Comparison of ENCODE assay signal across 8 cellular contexts in genomic region chrX:48576108-48576507, GRCh38. TPM values are rescaled to one million over a fixed set of nuclear protein-coding genes. Genes with fewer than 3 reads are reported as not detected.
DNase-seq lines count a peak whose midpoint lies in the region; ATAC-seq, FAIRE-seq and TF ChIP-seq lines count a peak whose summit lies in the region.

No MANE protein-coding gene starts in this region.

- peak overlapping the region in 1 of 2 donors; percentile 98 for H3K27ac Mint-ChIP-seq in effector memory CD8-positive, alpha-beta T cell

- peaks cover 8 to 14% of the 10 kb centered on the region in 2 donors for H3K4me1 Mint-ChIP-seq in effector memory CD8-positive, alpha-beta T cell (ENCODE audit: low read depth in 2 of 2)

- H4K20me1 ChIP-seq in DOHH2 (ENCODE audit: control insufficient read depth, insufficient read depth, low read depth, low read length) (peaks cover 11% of the 10 kb centered on the region; the same call in 1 of the 2 replicates), OCI-LY1 (ENCODE audit: insufficient read depth, low read length) (no peaks in the 10 kb centered on the region)

- H3K4me3 ChIP-seq in DOHH2 (ENCODE audit: low read length) (peak overlapping the region; percentile 93), OCI-LY1 (ENCODE audit: low read depth, low read length, poor library complexity, severe bottlenecking) (peak overlapping the region; percentile 85), pancreas (peak overlapping the region in 3 of 4 donors; percentile 52 to 60 (median 59))

- peaks cover 25% of the 10 kb centered on the region for H3K79me2 ChIP-seq in DOHH2 (ENCODE audit: control insufficient read depth, low read length)
- peaks cover 4% of the 10 kb centered on the region; the same call in 1 of the 2 replicates for H3K79me2 ChIP-seq in OCI-LY1 (ENCODE audit: insufficient read depth, low read length)

- H3K4me2 ChIP-seq in DOHH2 (ENCODE audit: low read length) (peak overlapping the region; percentile 92), OCI-LY1 (ENCODE audit: low read length) (peak overlapping the region; percentile 97)

- TF ChIP-seq CTCF in DOHH2 (IDR thresholded peaks at IDR 0.05; ENCODE audit: low read depth, low read length, poor library complexity, severe bottlenecking): no peak
- TF ChIP-seq CTCF in OCI-LY1 (IDR thresholded peaks at IDR 0.05; ENCODE audit: low read length): no peak
- no peak for TF ChIP-seq CTCF in pancreas (IDR thresholded peaks at IDR 0.05)

- H3K9ac ChIP-seq in OCI-LY1 (ENCODE audit: low read length): peak overlapping the region; percentile 92; the same call in 1 of the 2 replicates

- H3F3A ChIP-seq in DOHH2 (ENCODE audit: control insufficient read depth, insufficient read depth) (peaks cover 50% of the 10 kb centered on the region), OCI-LY1 (ENCODE audit: insufficient read depth, low read length) (peaks cover 5% of the 10 kb centered on the region)

- DNase-seq in effector memory CD8-positive, alpha-beta T cell: no peak
- DNase-seq in pancreas (no peak), nucleus accumbens (lab: John Stamatoyannopoulos, UW) (no peak), NCI-H226 (no peak), Ammon's horn (ENCODE audit: low spot score) (no peak)

- H3K27me3 ChIP-seq in DOHH2 (ENCODE audit: control insufficient read depth, low read length) (no peaks in the 10 kb centered on the region), OCI-LY1 (ENCODE audit: insufficient read depth, low read length) (no peaks in the 10 kb centered on the region), pancreas (no peaks in the 10 kb centered on the region)

- H3K9me2 ChIP-seq in DOHH2 (replicated peaks; ENCODE audit: control insufficient read depth, low read length) (no peaks in the 10 kb centered on the region), OCI-LY1 (ENCODE audit: low read depth, low read length) (no peaks in the 10 kb centered on the region)

- H3K9me3 Mint-ChIP-seq in effector memory CD8-positive, alpha-beta T cell: no peaks in the 10 kb centered on the region

- no peak overlapping the region for H3K27ac ChIP-seq in DOHH2 (ENCODE audit: low read depth, low read length)
- H3K27ac ChIP-seq in OCI-LY1 (ENCODE audit: low read depth, low read length, poor library complexity, severe bottlenecking): no peak overlapping the region
- no peak overlapping the region for H3K27ac ChIP-seq in pancreas

- no peak for FAIRE-seq in pancreas (lab: Jason Lieb, UNC)

- H3K36me3 ChIP-seq in DOHH2 (ENCODE audit: control insufficient read depth, low read length) (peaks cover 49% of the 10 kb centered on the region), OCI-LY1 (ENCODE audit: insufficient read depth, low read length) (peaks cover 53% of the 10 kb centered on the region), pancreas (peaks cover 0 to 22% (median 10%) of the 10 kb centered on the region in 3 donors)

- ATAC-seq in effector memory CD8-positive, alpha-beta T cell (replicated peaks): no peak
- ATAC-seq in pancreas (no peak), GM18858 (IDR thresholded peaks at IDR 0.05; ENCODE audit: unreplicated experiment) (no peak)

- peaks cover 65% of the 10 kb centered on the region for H3K36me3 Mint-ChIP-seq in effector memory CD8-positive, alpha-beta T cell (ENCODE audit: insufficient read depth)

- H3K4me1 ChIP-seq in DOHH2 (ENCODE audit: control insufficient read depth, low read length) (peaks cover 27% of the 10 kb centered on the region), OCI-LY1 (ENCODE audit: insufficient read depth, low read length, severe bottlenecking) (peaks cover 33% of the 10 kb centered on the region), pancreas (peaks cover 0 to 13% (median 0%) of the 10 kb centered on the region in 3 donors)

- peak overlapping the region; percentile 90 to 93 for H3K4me3 Mint-ChIP-seq in effector memory CD8-positive, alpha-beta T cell

- H3K9me3 ChIP-seq in DOHH2 (ENCODE audit: control insufficient read depth, insufficient read depth, low read length): no peaks in the 10 kb centered on the region
- no peaks in the 10 kb centered on the region for H3K9me3 ChIP-seq in OCI-LY1 (ENCODE audit: low read length)
- no peaks in the 10 kb centered on the region for H3K9me3 ChIP-seq in pancreas

- intact Hi-C loops in pancreas (cut with DNase I): no loop called here

- no peak overlapping the region for H2AFZ ChIP-seq in OCI-LY1 (ENCODE audit: low read length)

- 29 to 49% methylated on average over 6 of the region's 6 CpGs for WGBS in pancreas, 2 donors

- no peaks in the 10 kb centered on the region for H3K27me3 Mint-ChIP-seq in effector memory CD8-positive, alpha-beta T cell

RNA-seq across cellular contexts. Expression of gene RBM3, which starts 1.8 kb away (rescaled TPM):
- total RNA-seq in pancreas: 100 to 1,000 TPM in 3 of 6 donors, 10 to 100 TPM in 3; 42.0 to 314 (median 124) TPM
- 100 to 1,000 TPM; 141 to 227 TPM for polyA plus RNA-seq in pancreas

RNA-seq across cellular contexts. Expression of gene WDR13, which starts 21.2 kb away (rescaled TPM):
- total RNA-seq in pancreas: 100 to 1,000 TPM; 107 to 213 (median 150) TPM
- polyA plus RNA-seq in pancreas: 100 to 1,000 TPM; 422 to 552 TPM

RNA-seq across cellular contexts. Expression of gene TBC1D25, which starts 36.6 kb away (rescaled TPM):
- total RNA-seq in pancreas: 1 to 10 TPM; 4.4 to 9.9 (median 5.5) TPM
- polyA plus RNA-seq in pancreas: 1 to 10 TPM; 5.0 to 6.9 TPM

RNA-seq across cellular contexts. Expression of gene EBP, which starts 54.5 kb away (rescaled TPM):
- total RNA-seq in pancreas: 10 to 100 TPM; 13.3 to 21.5 (median 19.8) TPM
- polyA plus RNA-seq in pancreas: 10 to 100 TPM; 38.1 to 43.4 TPM
